28 cellular contexts compared by ENCODE assay signal in the genomic region with DNA sequence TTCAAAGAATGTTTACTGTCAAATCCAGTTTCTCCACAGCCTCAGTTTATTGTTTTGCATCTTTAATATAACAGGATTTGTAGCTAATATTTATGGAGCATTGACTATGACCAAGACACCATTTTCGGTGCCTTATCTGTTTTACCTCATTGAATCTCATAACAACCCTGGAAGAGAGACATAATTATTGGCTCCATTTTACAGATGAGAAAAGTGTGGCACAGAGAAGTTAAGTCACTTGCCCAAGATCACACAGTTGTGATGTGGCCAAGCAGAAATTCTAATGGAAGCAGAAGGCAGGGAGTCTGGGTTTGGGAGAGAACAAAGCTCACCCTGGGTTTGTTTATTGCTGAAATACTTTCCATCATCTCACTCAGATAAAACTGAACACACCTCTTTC. TPM values are rescaled to one million over a fixed set of nuclear protein-coding genes. Genes with fewer than 3 reads are reported as not detected.
DNase-seq lines count a peak whose midpoint lies in the region; ATAC-seq, FAIRE-seq and TF ChIP-seq lines count a peak whose summit lies in the region.
"Had no signal": no experiment of that assay in that cellular context is flagged by ENCODE, and none has a peak within 500 bp of the region (broad histone marks: within the 10 kb centered on the region; RNA-seq: fewer than 3 reads in every experiment).

No MANE protein-coding gene starts in this region.

- peaks cover 34% of the 10 kb centered on the region for H3K4me1 ChIP-seq in A549
- peaks cover 22 to 28% of the 10 kb centered on the region in 2 experiments for H3K4me1 ChIP-seq in K562 (replicated peaks in 1 of 2; ENCODE audit: control insufficient read depth in 2 of 2, insufficient read depth in 2 of 2, low read length in 2 of 2)
- peaks cover 15% of the 10 kb centered on the region for H3K4me1 ChIP-seq in neural progenitor cell
- H3K4me1 ChIP-seq in GM23248 (ENCODE audit: insufficient read depth): peaks cover 26% of the 10 kb centered on the region

- no peak for TF ChIP-seq CTCF in A549 (IDR thresholded peaks at IDR 0.05)
- TF ChIP-seq CTCF in HFFc6 (IDR thresholded peaks at IDR 0.05): no peak
- no peak for TF ChIP-seq CTCF in K562 (IDR thresholded peaks at IDR 0.05 in 2 of 3, conservative IDR thresholded peaks at IDR 0.05 in 1 of 3; ENCODE audit: insufficient read depth in 2 of 3, low read depth in 1 of 3, low read length in 3 of 3)
- no peak for TF ChIP-seq CTCF in neural progenitor cell (IDR thresholded peaks at IDR 0.05)
- no peak for TF ChIP-seq CTCF in nephron progenitor cell (IDR thresholded peaks at IDR 0.05)

- intact Hi-C loops in K562 (cut with micrococcal nuclease): no loop called here

- H3K36me3 Mint-ChIP-seq in HFFc6 (ENCODE audit: low read depth): peaks cover 12% of the 10 kb centered on the region
- no peaks in the 10 kb centered on the region for H3K36me3 Mint-ChIP-seq in neural progenitor cell
- H3K36me3 Mint-ChIP-seq in activated T-cell treated with anti-CD3 and anti-CD28 coated beads, Interleukin-2, amount 50 U/mL, for 24 hours (ENCODE audit: low read depth): no peaks in the 10 kb centered on the region
- H3K36me3 Mint-ChIP-seq in nephron progenitor cell (ENCODE audit: low read depth): no peaks in the 10 kb centered on the region
- H3K36me3 Mint-ChIP-seq: CD4-positive, alpha-beta memory T cell had no signal

- H2AFZ ChIP-seq in K562 (ENCODE audit: low read depth, low read length): no peak overlapping the region
- H2AFZ ChIP-seq in neural progenitor cell (replicated peaks): no peak overlapping the region
- H2AFZ ChIP-seq in GM23248: no peak overlapping the region

- H3K9me3 Mint-ChIP-seq in HFFc6: peaks cover 11% of the 10 kb centered on the region; the same call in 1 of the 2 replicates
- H3K9me3 Mint-ChIP-seq in neural progenitor cell: no peaks in the 10 kb centered on the region
- H3K9me3 Mint-ChIP-seq in activated T-cell treated with anti-CD3 and anti-CD28 coated beads, Interleukin-2, amount 50 U/mL, for 24 hours: no peaks in the 10 kb centered on the region
- peaks cover 4% of the 10 kb centered on the region for H3K9me3 Mint-ChIP-seq in nephron progenitor cell
- H3K9me3 Mint-ChIP-seq: CD4-positive, alpha-beta memory T cell had no signal

- in situ Hi-C loops in K562 (cut with MboI) (no loop called here), GM23248 (cut with MboI) (no loop called here)

- peaks cover 24% of the 10 kb centered on the region for H3K27me3 Mint-ChIP-seq in HFFc6 (ENCODE audit: insufficient read depth)
- peaks cover 30% of the 10 kb centered on the region for H3K27me3 Mint-ChIP-seq in neural progenitor cell (ENCODE audit: insufficient read depth, low read depth)
- H3K27me3 Mint-ChIP-seq in activated T-cell treated with anti-CD3 and anti-CD28 coated beads, Interleukin-2, amount 50 U/mL, for 24 hours: peaks cover 78% of the 10 kb centered on the region
- H3K27me3 Mint-ChIP-seq in nephron progenitor cell (ENCODE audit: low read depth, poor library complexity): peaks cover 72% of the 10 kb centered on the region

- H3K4me1 Mint-ChIP-seq in HFFc6 (ENCODE audit: low read depth) (peaks cover 51% of the 10 kb centered on the region), neural progenitor cell (peaks cover 44% of the 10 kb centered on the region), nephron progenitor cell (peaks cover 41% of the 10 kb centered on the region)
- H3K4me1 Mint-ChIP-seq in activated T-cell treated with anti-CD3 and anti-CD28 coated beads, Interleukin-2, amount 50 U/mL, for 24 hours (ENCODE audit: low read depth): peaks cover 28% of the 10 kb centered on the region

- H3K27me3 ChIP-seq in K562 (ENCODE audit: control insufficient read depth in 2 of 2, insufficient read depth in 2 of 2, low read length in 2 of 2) (peaks cover 20 to 25% of the 10 kb centered on the region in 2 experiments), neural progenitor cell (peaks cover 69% of the 10 kb centered on the region), GM23248 (replicated peaks; ENCODE audit: insufficient read depth) (no peaks in the 10 kb centered on the region; the same call in 1 of the 2 replicates)

- FAIRE-seq in A549 (lab: Jason Lieb, UNC): no peak
- no peak for FAIRE-seq in K562 (lab: Jason Lieb, UNC)
- FAIRE-seq: A204.1, GM12891, GM19239 had no signal

- no peaks in the 10 kb centered on the region for H3K9me2 ChIP-seq in GM23248 (ENCODE audit: insufficient read depth)

- ATAC-seq in A549: no peak
- ATAC-seq in K562: no peak

- 81% methylated on average over 1 of the region's 1 CpG for WGBS in A549 (ENCODE audit: missing lambda C conversion rate)
- WGBS in K562 (ENCODE audit: insufficient coverage, low coverage, missing lambda C conversion rate): 0% methylated on average over 1 of the region's 1 CpG
- 94 to 100% methylated on average over 1 of the region's 1 CpG for WGBS in GM23248 (ENCODE audit: low coverage in 1 of 2, low lambda C conversion rate in 2 of 2, missing lambda C conversion rate in 2 of 2), 2 experiments

- no peak overlapping the region for H3K9ac ChIP-seq in K562 (ENCODE audit: insufficient read depth in 1 of 2, low read depth in 2 of 2, low read length in 2 of 2)
- no peak overlapping the region for H3K9ac ChIP-seq in neural progenitor cell
- no peak overlapping the region for H3K9ac ChIP-seq in GM23248
- H3K9ac ChIP-seq: BLaER1 treated with 17β-estradiol and CSF1 and Interleukin-3, amounts not matched to agents 10 nM and 100 nM had no signal

- H3K27ac Mint-ChIP-seq in HFFc6: no peak overlapping the region
- H3K27ac Mint-ChIP-seq in neural progenitor cell: no peak overlapping the region
- no peak overlapping the region for H3K27ac Mint-ChIP-seq in activated T-cell treated with anti-CD3 and anti-CD28 coated beads, Interleukin-2, amount 50 U/mL, for 24 hours
- no peak overlapping the region for H3K27ac Mint-ChIP-seq in nephron progenitor cell

- no peaks in the 10 kb centered on the region for H3K9me1 ChIP-seq in K562 (ENCODE audit: control insufficient read depth, insufficient read depth, low read length)

- CTCF ChIA-PET in A549 (lab: Yijun Ruan, JAX) (interaction anchor here (1.2 kb wide), 1 partner anchor 188 kb away, joined by 4 read pairs; no protein-coding TSS in a partner anchor), K562 (lab: Yijun Ruan, JAX; ENCODE audit: low intra/inter-chr PET ratio) (interaction anchor here (0.5 kb wide), 1 partner anchor 124 kb away, joined by 5 read pairs; no protein-coding TSS in a partner anchor)

- H3K79me2 ChIP-seq in K562 (ENCODE audit: control insufficient read depth, insufficient read depth, low read length): no peaks in the 10 kb centered on the region
- no peaks in the 10 kb centered on the region for H3K79me2 ChIP-seq in neural progenitor cell (ENCODE audit: low read depth)
- no peaks in the 10 kb centered on the region for H3K79me2 ChIP-seq in GM23248 (ENCODE audit: insufficient read depth)

- H3F3A ChIP-seq in neural progenitor cell (ENCODE audit: low read depth) (peaks cover 38% of the 10 kb centered on the region), GM23248 (ENCODE audit: insufficient read depth) (peaks cover 15% of the 10 kb centered on the region)

- H3K4me3 ChIP-seq in A549 (no peak overlapping the region), K562 (no peak overlapping the region), neural progenitor cell (no peak overlapping the region), GM23248 (no peak overlapping the region)
- H3K4me3 ChIP-seq: BLaER1 treated with 17β-estradiol and CSF1 and Interleukin-3, amounts not matched to agents 10 nM and 100 nM; MG63; SJSA1 had no signal

- H3K4me3 Mint-ChIP-seq in HFFc6 (peak overlapping the region; percentile 93), neural progenitor cell (peak overlapping the region; percentile 16), nephron progenitor cell (no peak overlapping the region)
- no peak overlapping the region for H3K4me3 Mint-ChIP-seq in activated T-cell treated with anti-CD3 and anti-CD28 coated beads, Interleukin-2, amount 50 U/mL, for 24 hours

- no peak for DNase-seq in A549 (ENCODE audit: low read depth in 1 of 2, low spot score in 1 of 2)
- no peak for DNase-seq in HFFc6
- no peak for DNase-seq in K562 (ENCODE audit: extremely low read depth in 1 of 4, low spot score in 3 of 4)
- no peak for DNase-seq in neural progenitor cell (ENCODE audit: low spot score)
- DNase-seq in activated T-cell treated with anti-CD3 and anti-CD28 coated beads, Interleukin-2, amount 50 U/mL, for 24 hours: no peak
- no peak for DNase-seq in nephron progenitor cell
- no peak for DNase-seq in GM23248
- DNase-seq: AML-193; CD4-positive, alpha-beta memory T cell; DMS 273 treated with DMSO at 0.1 percent for 48 hours; DMS79; EL; GDM1; H7; KG1; MG63; NCI-H1105 treated with DMSO at 0.1 percent for 48 hours; NCI-H146; NCI-H2029; NCI-H446; NCI-H524 treated with DMSO at 0.1 percent for 48 hours; NCI-H774; Right ventricle myocardium superior had no signal

- TF ChIP-seq RAD21 in A549 (conservative IDR thresholded peaks at IDR 0.05 in 1 of 2, IDR thresholded peaks at IDR 0.05 in 1 of 2) (no peak), K562 (CRISPR knock-in tag; conservative IDR thresholded peaks at IDR 0.05 in 1 of 2, IDR thresholded peaks at IDR 0.05 in 1 of 2) (no peak)

- no peaks in the 10 kb centered on the region for H3K9me3 ChIP-seq in A549
- 0 out of 2 replicates have a peak, but pooled peaks cover 2% of the 10 kb centered on the region for H3K9me3 ChIP-seq in K562 (replicated peaks; ENCODE audit: control insufficient read depth, insufficient read depth, low read depth, low read length)
- no peaks in the 10 kb centered on the region for H3K9me3 ChIP-seq in neural progenitor cell (ENCODE audit: low read depth)
- H3K9me3 ChIP-seq in GM23248 (ENCODE audit: low read depth): no peaks in the 10 kb centered on the region
- H3K9me3 ChIP-seq: MG63, SJSA1 had no signal

- no peak for TF ChIP-seq POLR2A in A549 (IDR thresholded peaks at IDR 0.05; ENCODE audit: low read length)
- no peak for TF ChIP-seq POLR2A in K562 (conservative IDR thresholded peaks at IDR 0.05)

- H4K20me1 ChIP-seq in K562 (replicated peaks; ENCODE audit: control insufficient read depth, insufficient read depth, low read length): peaks cover 6% of the 10 kb centered on the region
- H4K20me1 ChIP-seq in neural progenitor cell (ENCODE audit: low read depth): peaks cover 5% of the 10 kb centered on the region
- no peaks in the 10 kb centered on the region for H4K20me1 ChIP-seq in GM23248 (ENCODE audit: insufficient read depth)

- POLR2A ChIA-PET in A549 (lab: Yijun Ruan, JAX): no interaction called here
- POLR2A ChIA-PET in K562 (lab: Yijun Ruan, JAX): interaction anchor here (0.6 kb wide), 2 partner anchors 47 to 184 kb away, joined by 3 to 4 read pairs; no protein-coding TSS in a partner anchor

- TF ChIP-seq EP300 in A549 (IDR thresholded peaks at IDR 0.05): no peak
- TF ChIP-seq EP300 in K562 (IDR thresholded peaks at IDR 0.05; ENCODE audit: low read length): no peak

- H3K4me2 ChIP-seq in A549 (0 out of 3 replicates have a peak overlapping the region, but pooled peaks have one; percentile 93), K562 (ENCODE audit: insufficient read depth, low read length) (no peak overlapping the region), neural progenitor cell (no peak overlapping the region), GM23248 (ENCODE audit: unreplicated experiment) (no peak overlapping the region)
- H3K4me2 ChIP-seq: BLaER1 treated with 17β-estradiol and CSF1 and Interleukin-3, amounts not matched to agents 10 nM and 100 nM had no signal

- H3K36me3 ChIP-seq in K562 (ENCODE audit: control insufficient read depth, insufficient read depth, low read length) (no peaks in the 10 kb centered on the region), neural progenitor cell (no peaks in the 10 kb centered on the region), GM23248 (ENCODE audit: low read depth) (no peaks in the 10 kb centered on the region)
- H3K36me3 ChIP-seq: BLaER1 treated with 17β-estradiol and CSF1 and Interleukin-3, amounts not matched to agents 10 nM and 100 nM; MG63; SJSA1 had no signal

- H3K27ac ChIP-seq in A549 (no peak overlapping the region), K562 (ENCODE audit: extremely low read depth, low read depth, low read length) (no peak overlapping the region), neural progenitor cell (no peak overlapping the region), GM23248 (no peak overlapping the region)
- H3K27ac ChIP-seq: BLaER1 treated with 17β-estradiol and CSF1 and Interleukin-3, amounts not matched to agents 10 nM and 100 nM; SJSA1 had no signal

- no TSS peak for BruUV-seq in K562 (replicated peaks; lab: Mats Ljungman, UMichigan)

RNA-seq across cellular contexts. Expression of a gene that starts 17.5 kb away (rescaled TPM):
- polyA plus RNA-seq in A549 (2011; rRNA removed) (1.6 and 2.4 TPM in 2 replicates), A549 (2017; fragmentation: RNase III; extraction: RNeasy Plus Mini Kit Qiagen cat#74134 plus additional on column Dnase treatment) (0.75 to 0.99 TPM (median 0.75 TPM) in 3 replicates), K562 (2011; rRNA removed) (1.6 and 2.1 TPM in 2 replicates), K562 (2014; fragmentation: Illumina TruSeq; extraction: Trizol) (7.0 and 8.1 TPM in 2 replicates), K562 (2014; fragmentation: Nextera tagmentation; extraction: Ambion mirVana) (1 to 10 TPM; 1.9 to 4.1 TPM), K562 (2014; rRNA removed) (3.8 and 4.0 TPM in 2 replicates), GM23248 (2016; fragmentation: Nextera tagmentation; extraction: Ambion mirVana) (0.09 and 0.14 TPM in 2 replicates)
- 0.81 and 1.2 TPM in 2 replicates for polyA plus RNA-seq in A549 (2012; cell fraction: cytosol; rRNA removed)
- 1.7 and 1.8 TPM in 2 replicates for polyA plus RNA-seq in A549 (2012; cell fraction: nucleus; rRNA removed)
- 1.4 and 2.4 TPM in 2 replicates for polyA minus RNA-seq in A549 (2011; rRNA and poly(A)+ RNA removed)
- total RNA-seq in HFFc6 (2021; fragmentation: NEBNext Ultra II Directional; extraction: Animal tissue kit (Norgen Biotek cat#: 25700)): 1 to 10 TPM in 1 of 6 experiments, under 1 TPM in 5; 0.50 to 1.1 (median 0.84) TPM
- total RNA-seq in K562 (2011; cell fraction: chromatin; rRNA removed; ENCODE audit: low replicate concordance): 19.7 and 27.2 TPM in 2 replicates
- total RNA-seq in K562 (2011; cell fraction: nucleolus; rRNA removed): 7.7 and 10.9 TPM in 2 replicates
- total RNA-seq in K562 (2011; cell fraction: nucleoplasm; rRNA removed): 16.1 and 29.1 TPM in 2 replicates
- total RNA-seq in K562 (2014; rRNA removed) (2.5 and 3.7 TPM in 2 replicates), K562 (2014; rRNA removed; fragmentation: Illumina TruSeq; extraction: Trizol) (2.7 and 3.0 TPM in 2 replicates), K562 (2015; rRNA removed; fragmentation: Illumina TruSeq; extraction: Trizol) (2.6 and 3.3 TPM in 2 replicates), K562 (2021) (11.2 and 11.3 TPM in 2 replicates), neural progenitor cell (ENCODE audit: low replicate concordance) (0.19 and 0.25 TPM in 2 replicates)
- 1.00 and 1.6 TPM in 2 replicates for polyA plus RNA-seq in K562 (2011; cell fraction: cytosol; rRNA removed)
- 5.3 and 5.7 TPM in 2 replicates for polyA plus RNA-seq in K562 (2011; cell fraction: nucleus; rRNA removed)
- 7.2 and 8.8 TPM in 2 replicates for polyA plus RNA-seq in K562 (2012)
- 2.7 and 4.2 TPM in 2 replicates for polyA minus RNA-seq in K562 (2011; rRNA and poly(A)+ RNA removed)
- polyA minus RNA-seq in K562 (2011; cell fraction: cytosol; rRNA and poly(A)+ RNA removed): 4.4 and 4.8 TPM in 2 replicates
- 4.3 TPM in 2 replicates for polyA minus RNA-seq in K562 (2011; cell fraction: nucleus; rRNA and poly(A)+ RNA removed)
- total RNA-seq in GM23248 (2014; rRNA removed; shearing (Covaris generic)): 0.11 and 0.51 TPM in 2 replicates
- total RNA-seq: SJSA1 had no signal

Comparison
In these comparisons a context has a peak if more than half of its experiments do, and no peak if none do; other contexts are left out.
1. H3K4me3 Mint-ChIP-seq: peak in HFFc6 (single experiment) and neural progenitor cell (single experiment); none in activated T-cell treated with anti-CD3 and anti-CD28 coated beads, Interleukin-2, amount 50 U/mL, for 24 hours (single experiment) and nephron progenitor cell (single experiment).